ENCODE assay signal across 1 cellular context in the genomic region with DNA sequence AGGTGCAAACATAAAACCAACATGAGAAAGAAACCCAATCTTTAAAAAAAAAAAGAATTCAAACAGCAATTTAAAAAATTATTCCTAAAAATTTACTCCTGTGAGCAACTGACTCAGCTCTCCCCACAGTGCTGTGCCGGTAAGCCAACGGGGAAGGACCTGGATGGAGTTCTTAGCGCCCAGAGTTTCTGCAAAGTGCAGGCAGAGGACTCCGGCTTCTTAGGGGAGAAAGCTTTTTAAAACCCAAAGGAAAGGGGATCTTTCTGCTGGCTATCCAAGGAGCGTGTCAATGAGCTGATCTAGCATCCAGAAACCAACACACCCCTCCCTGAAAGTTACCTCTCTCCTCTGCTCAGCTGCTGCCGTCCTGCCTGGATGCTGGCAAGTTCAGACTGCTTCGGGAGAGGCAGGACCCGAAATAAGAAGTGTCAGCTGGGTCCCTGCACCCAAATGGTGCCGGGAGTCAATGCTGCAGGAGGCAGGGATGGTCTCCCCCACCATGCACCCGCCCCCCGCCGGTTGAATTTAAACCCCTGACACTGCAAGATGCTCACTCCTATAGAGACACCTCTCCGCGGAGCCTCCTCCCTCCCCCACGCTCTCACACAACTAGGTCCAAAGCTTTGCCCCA.
A peak's percentile ranks its signal among the peaks of the same experiment; 100 is the strongest.
TF ChIP-seq lines count a peak whose summit lies in the region.

No MANE protein-coding gene starts in this region.

TF ChIP-seq in HEK293, 187 proteins besides CTCF, POLR2A, EP300 and RAD21 (continued from another document):
- peak; percentile 71 for TF ChIP-seq PRDM10 (tag by site-specific recombination; IDR thresholded peaks at IDR 0.05)
TF ChIP-seq in HEK293: peak in this region for 5.
